ENCODE assay signal across 19 cellular contexts in genomic region chr20:44010162-44010704, GRCh38.
DNase-seq lines count a peak whose midpoint lies in the region; ATAC-seq and TF ChIP-seq lines count a peak whose summit lies in the region.
"Had no signal": no experiment of that assay in that cellular context is flagged by ENCODE, and none has a peak within 500 bp of the region (broad histone marks: within the 10 kb centered on the region; RNA-seq: fewer than 3 reads in every experiment).

No MANE protein-coding gene starts in this region.

- no peaks in the 10 kb centered on the region for H3K36me3 Mint-ChIP-seq in CD8-positive, alpha-beta T cell
- H3K36me3 Mint-ChIP-seq: activated naive CD4-positive, alpha-beta T cell treated with anti-CD3 and anti-CD28 coated beads, Interleukin-2, amount 50 U/mL, for 24 hours had no signal

- no peaks in the 10 kb centered on the region for H3K9me3 Mint-ChIP-seq in CD8-positive, alpha-beta T cell
- H3K9me3 Mint-ChIP-seq: activated naive CD4-positive, alpha-beta T cell treated with anti-CD3 and anti-CD28 coated beads, Interleukin-2, amount 50 U/mL, for 24 hours; brain had no signal

- intact Hi-C loops in CD8-positive, alpha-beta T cell (cut with DNase I, micrococcal nuclease), result loop anchor here in 1 of 2 experiments (10.0 kb wide), 1 partner anchor 55 kb away; no protein-coding TSS in a partner anchor

- no peak overlapping the region for H3K4me3 Mint-ChIP-seq in CD8-positive, alpha-beta T cell
- H3K4me3 Mint-ChIP-seq: activated naive CD4-positive, alpha-beta T cell treated with anti-CD3 and anti-CD28 coated beads, Interleukin-2, amount 50 U/mL, for 24 hours; brain had no signal

- CTCF ChIA-PET in CD8-positive, alpha-beta T cell (lab: Charles Lee), result no interaction called here

- no peaks in the 10 kb centered on the region for H3K36me3 ChIP-seq in CD8-positive, alpha-beta T cell (ENCODE audit: insufficient read depth, low read length)
- H3K36me3 ChIP-seq: HAP-1, right lobe of liver had no signal

- H3K9me3 ChIP-seq in CD8-positive, alpha-beta T cell (ENCODE audit: low read length), result no peaks in the 10 kb centered on the region
- H3K9me3 ChIP-seq: HAP-1, right lobe of liver had no signal

- no peak for TF ChIP-seq CTCF in CD8-positive, alpha-beta T cell (IDR thresholded peaks at IDR 0.05)
- TF ChIP-seq CTCF in VCaP (conservative IDR thresholded peaks at IDR 0.05), result no peak

- peaks cover 18% of the 10 kb centered on the region for H3K4me1 Mint-ChIP-seq in CD8-positive, alpha-beta T cell (ENCODE audit: low read depth)

- DNase-seq in activated CD4-positive, alpha-beta T cell treated with anti-CD3 and anti-CD28 coated beads for 48 hours, result peak; percentile 24
- no peak for DNase-seq in activated CD4-positive, alpha-beta T cell treated with anti-CD3 and anti-CD28 coated beads, Interleukin-2, amount 50 U/mL, for 48 hours
- DNase-seq in CD8-positive, alpha-beta T cell, result peak in 1 of 7 experiments; percentile 33
- peak; percentile 73 for DNase-seq in NCI-H1436 (lab: John Stamatoyannopoulos, UW)
- no peak for DNase-seq in kidney tubule cell (ENCODE audit: low spot score)
- no peak for DNase-seq in DMS53 treated with DMSO at 0.1 percent for 48 hours (lab: John Stamatoyannopoulos, UW; ENCODE audit: unreplicated experiment)
- no peak for DNase-seq in activated gamma-delta T cell (lab: John Stamatoyannopoulos, UW)
- DNase-seq: hippocampal formation, islet precursor cell, NCI-H1694, right lobe of liver, SIG-M5, T-helper 17 cell had no signal

- peak; percentile 37 for ATAC-seq in CD8-positive, alpha-beta T cell
- ATAC-seq: activated CD4-positive, CD25-positive, alpha-beta regulatory T cell treated with anti-CD3 and anti-CD28 coated beads, Interleukin-2, amount 50 U/mL, for 24 hours; right lobe of liver; T-helper 17 cell had no signal

- peaks cover 13% of the 10 kb centered on the region for H3K27me3 Mint-ChIP-seq in CD8-positive, alpha-beta T cell (ENCODE audit: low read depth)
- H3K27me3 Mint-ChIP-seq: activated naive CD4-positive, alpha-beta T cell treated with anti-CD3 and anti-CD28 coated beads, Interleukin-2, amount 50 U/mL, for 24 hours had no signal

- POLR2A ChIA-PET in CD8-positive, alpha-beta T cell (lab: Charles Lee), result no interaction called here

- no peak overlapping the region for H3K27ac ChIP-seq in CD8-positive, alpha-beta T cell (ENCODE audit: low read depth, low read length)
- H3K27ac ChIP-seq in VCaP, result peak overlapping the region; percentile 99
- H3K27ac ChIP-seq: KMS-11, right lobe of liver had no signal

- H3K4me1 ChIP-seq in CD8-positive, alpha-beta T cell (ENCODE audit: insufficient read depth, low read length), result peaks cover 19% of the 10 kb centered on the region
- H3K4me1 ChIP-seq: HAP-1, right lobe of liver had no signal

- no peak overlapping the region for H3K27ac Mint-ChIP-seq in CD8-positive, alpha-beta T cell
- H3K27ac Mint-ChIP-seq: T-helper 17 cell had no signal

- H3K4me3 ChIP-seq in CD8-positive, alpha-beta T cell (ENCODE audit: low read depth, low read length), result no peak overlapping the region
- H3K4me3 ChIP-seq: HAP-1, right lobe of liver had no signal

- H3K27me3 ChIP-seq in CD8-positive, alpha-beta T cell (ENCODE audit: insufficient read depth, low read length), result no peaks in the 10 kb centered on the region
- H3K27me3 ChIP-seq: right lobe of liver had no signal

Comparison
In these comparisons a context has a peak if more than half of its experiments do, and no peak if none do; other contexts are left out.
1. DNase-seq: peak in activated CD4-positive, alpha-beta T cell treated with anti-CD3 and anti-CD28 coated beads for 48 hours (single experiment) and NCI-H1436 (single experiment); none in activated CD4-positive, alpha-beta T cell treated with anti-CD3 and anti-CD28 coated beads, Interleukin-2, amount 50 U/mL, for 48 hours (0 of 2), kidney tubule cell (single experiment), DMS53 treated with DMSO at 0.1 percent for 48 hours (single experiment) and activated gamma-delta T cell (single experiment).